In genomic region chr2:47193607-47194006, GRCh38 we compare ENCODE assay signal across 14 cellular contexts. TPM values are rescaled to one million over a fixed set of nuclear protein-coding genes. Genes with fewer than 3 reads are reported as not detected.
DNase-seq lines count a peak whose midpoint lies in the region; ATAC-seq, FAIRE-seq and TF ChIP-seq lines count a peak whose summit lies in the region.
"Had no signal": no experiment of that assay in that cellular context is flagged by ENCODE, and none has a peak within 500 bp of the region (broad histone marks: within the 10 kb centered on the region; RNA-seq: fewer than 3 reads in every experiment).

No MANE protein-coding gene starts in this region.

- H4K5ac ChIP-seq in IMR-90 (ENCODE audit: low read depth, low read length), result peak overlapping the region; percentile 86

- peak overlapping the region; percentile 47 for H2AK9ac ChIP-seq in IMR-90 (replicated peaks; ENCODE audit: low read depth, low read length, poor library complexity)

- no peak overlapping the region for H3K4me3 Mint-ChIP-seq in stimulated activated naive CD8-positive, alpha-beta T cell treated with anti-CD3 and anti-CD28 coated beads, Interleukin-15, amount 100 ng/mL, for 72 hours
- H3K4me3 Mint-ChIP-seq: natural killer cell treated with Interleukin-12 subunit alpha and Interleukin-12 subunit beta and Interleukin-15 and Interleukin-18, amount 100 ng/mL, for 72 hours; stimulated activated naive CD8-positive, alpha-beta T cell treated with anti-CD3 and anti-CD28 coated beads, Interleukin-15, Interleukin-2, amounts not matched to agents 100 ng/mL and 50 ng/mL, for 24 hours had no signal

- H3K27ac Mint-ChIP-seq in stimulated activated naive CD8-positive, alpha-beta T cell treated with anti-CD3 and anti-CD28 coated beads, Interleukin-15, amount 100 ng/mL, for 72 hours, result no peak overlapping the region
- H3K27ac Mint-ChIP-seq: stimulated activated naive CD8-positive, alpha-beta T cell treated with anti-CD3 and anti-CD28 coated beads, Interleukin-15, Interleukin-2, amounts not matched to agents 100 ng/mL and 50 ng/mL, for 24 hours had no signal

- H2AFZ ChIP-seq in IMR-90 (replicated peaks; ENCODE audit: low read length, poor library complexity), result no peak overlapping the region

- ATAC-seq in A549, result no peak
- no peak for ATAC-seq in IMR-90 (ENCODE audit: low read depth)
- ATAC-seq in stimulated activated naive CD8-positive, alpha-beta T cell treated with anti-CD3 and anti-CD28 coated beads, Interleukin-15, amount 100 ng/mL, for 72 hours, result no peak
- ATAC-seq: natural killer cell treated with Interleukin-12 subunit alpha and Interleukin-12 subunit beta and Interleukin-15 and Interleukin-18, amount 100 ng/mL, for 72 hours had no signal

- H3K4me1 Mint-ChIP-seq in stimulated activated naive CD8-positive, alpha-beta T cell treated with anti-CD3 and anti-CD28 coated beads, Interleukin-15, amount 100 ng/mL, for 72 hours, result no peaks in the 10 kb centered on the region

- peak overlapping the region; percentile 56 to 68 for H4K8ac ChIP-seq in IMR-90 (ENCODE audit: low read depth in 2 of 2, low read length in 2 of 2)

- no TSS peak for BruUV-seq in IMR-90 (replicated peaks; lab: Mats Ljungman, UMichigan)

- POLR2A ChIA-PET in A549 (lab: Yijun Ruan, JAX), result no interaction called here
- POLR2A ChIA-PET in IMR-90 (lab: Charles Lee; ENCODE audit: unreplicated experiment), result interaction anchor here (0.6 kb wide), 1 partner anchor 173 kb away, joined by 3 read pairs; no protein-coding TSS in a partner anchor

- peak overlapping the region; percentile 92 for H3K23ac ChIP-seq in IMR-90 (ENCODE audit: low read depth, low read length)

- H3K4ac ChIP-seq in IMR-90 (ENCODE audit: low read depth, low read length), result peak overlapping the region; percentile 99

- FAIRE-seq in A549 (lab: Jason Lieb, UNC), result no peak

- dilution Hi-C loops in IMR-90 (cut with HindIII; ENCODE audit: low sequenced_read_pairs, unreplicated experiment), result no loop called here

- no peak overlapping the region for H3K4me3 ChIP-seq in A549
- no peak overlapping the region for H3K4me3 ChIP-seq in IMR-90 (ENCODE audit: insufficient read depth, low read depth, low read length)
- H3K4me3 ChIP-seq in mesodermal cell (ENCODE audit: extremely low read depth, insufficient read depth, low read length, poor library complexity, severe bottlenecking), result no peak overlapping the region
- H3K4me3 ChIP-seq in H7 (ENCODE audit: insufficient read depth, low read depth, low read length), result no peak overlapping the region

- peak overlapping the region; percentile 99 for H2BK120ac ChIP-seq in IMR-90 (ENCODE audit: low read depth, low read length)

- H3K9me1 ChIP-seq in IMR-90 (ENCODE audit: insufficient read depth, low read length), result peaks cover 19% of the 10 kb centered on the region

- peak overlapping the region; percentile 95 for H2AK5ac ChIP-seq in IMR-90 (ENCODE audit: low read depth, low read length)

- H2BK20ac ChIP-seq in IMR-90 (ENCODE audit: low read depth, low read length), result peak overlapping the region; percentile 99

- H4K91ac ChIP-seq in IMR-90 (ENCODE audit: insufficient read depth, low read depth, low read length), result peak overlapping the region; percentile 99

- H2BK15ac ChIP-seq in IMR-90 (ENCODE audit: low read depth, low read length), result peak overlapping the region; percentile 92

- H3K27ac ChIP-seq in A549 (peak overlapping the region; percentile 94), IMR-90 (ENCODE audit: insufficient read depth, low read length) (peak overlapping the region; percentile 72), mesodermal cell (ENCODE audit: low read depth, low read length, severe bottlenecking) (peak overlapping the region; percentile 30)

- no peak for TF ChIP-seq EP300 in A549 (IDR thresholded peaks at IDR 0.05)

- TF ChIP-seq CTCF in A549 (IDR thresholded peaks at IDR 0.05) (no peak), IMR-90 (conservative IDR thresholded peaks at IDR 0.05; ENCODE audit: low read depth, low read length) (no peak)

- peak overlapping the region; percentile 99 for H2BK5ac ChIP-seq in IMR-90 (ENCODE audit: low read depth, low read length, poor library complexity, severe bottlenecking)

- TF ChIP-seq POLR2A in A549 (IDR thresholded peaks at IDR 0.05; ENCODE audit: low read length), result no peak
- TF ChIP-seq POLR2A in IMR-90 (IDR thresholded peaks at IDR 0.05; ENCODE audit: low read depth, low read length), result no peak

- intact Hi-C loops in IMR-90 (cut with micrococcal nuclease), result no loop called here

- H3K4me1 ChIP-seq in A549, result peaks cover 87% of the 10 kb centered on the region
- H3K4me1 ChIP-seq in IMR-90 (ENCODE audit: control insufficient read depth, insufficient read depth, low read length), result peaks cover 32% of the 10 kb centered on the region
- peaks cover 45% of the 10 kb centered on the region for H3K4me1 ChIP-seq in mesodermal cell (ENCODE audit: control insufficient read depth, insufficient read depth, low read length, poor library complexity, severe bottlenecking)

- H3K79me1 ChIP-seq in IMR-90 (ENCODE audit: low read depth in 1 of 2, low read length in 2 of 2), result peaks cover 6 to 42% of the 10 kb centered on the region in 2 experiments; a peak in 2 of 4 replicates

- TF ChIP-seq RAD21 in A549 (conservative IDR thresholded peaks at IDR 0.05 in 1 of 2, IDR thresholded peaks at IDR 0.05 in 1 of 2) (no peak), IMR-90 (IDR thresholded peaks at IDR 0.05; ENCODE audit: low read length) (no peak)

- H3K18ac ChIP-seq in IMR-90 (ENCODE audit: low read depth, low read length), result peak overlapping the region; percentile 83

- no peaks in the 10 kb centered on the region for H3K27me3 ChIP-seq in IMR-90 (ENCODE audit: control insufficient read depth, insufficient read depth, low read length)
- H3K27me3 ChIP-seq in H7 (ENCODE audit: control insufficient read depth, insufficient read depth, low read length), result no peaks in the 10 kb centered on the region

- H3K9me3 ChIP-seq in A549 (no peaks in the 10 kb centered on the region), IMR-90 (ENCODE audit: control insufficient read depth, insufficient read depth, low read length) (no peaks in the 10 kb centered on the region), mesodermal cell (ENCODE audit: control insufficient read depth, low read length) (no peaks in the 10 kb centered on the region)

- in situ Hi-C loops in IMR-90 (cut with MboI; ENCODE audit: low sequenced_read_pairs), result no loop called here

- no peaks in the 10 kb centered on the region for H4K20me1 ChIP-seq in IMR-90 (ENCODE audit: insufficient read depth, low read length)

- peak overlapping the region; percentile 83 for H3K14ac ChIP-seq in IMR-90 (replicated peaks; ENCODE audit: low read depth, low read length)

- no peaks in the 10 kb centered on the region for H3K9me3 Mint-ChIP-seq in stimulated activated naive CD8-positive, alpha-beta T cell treated with anti-CD3 and anti-CD28 coated beads, Interleukin-15, amount 100 ng/mL, for 72 hours
- H3K9me3 Mint-ChIP-seq: natural killer cell treated with Interleukin-12 subunit alpha and Interleukin-12 subunit beta and Interleukin-15 and Interleukin-18, amount 100 ng/mL, for 72 hours; stimulated activated naive CD8-positive, alpha-beta T cell treated with anti-CD3 and anti-CD28 coated beads, Interleukin-15, Interleukin-2, amounts not matched to agents 100 ng/mL and 50 ng/mL, for 24 hours had no signal

- H3K4me2 ChIP-seq in A549 (peak overlapping the region; percentile 81), IMR-90 (ENCODE audit: low read depth, low read length) (peak overlapping the region; percentile 15; the same call in 1 of the 2 replicates)

- CTCF ChIA-PET in A549 (lab: Yijun Ruan, JAX), result interaction anchor here (1.4 to 2.5 kb wide), 2 partner anchors 14 to 204 kb away, joined by 4 to 11 read pairs; no protein-coding TSS in a partner anchor
- CTCF ChIA-PET in IMR-90 (lab: Yijun Ruan, JAX), result interaction anchor here (1.0 kb wide), 1 partner anchor 131 kb away, joined by 3 read pairs; no protein-coding TSS in a partner anchor

- H3K36me3 ChIP-seq in IMR-90 (ENCODE audit: control insufficient read depth, insufficient read depth, low read length), result no peaks in the 10 kb centered on the region
- no peaks in the 10 kb centered on the region for H3K36me3 ChIP-seq in mesodermal cell (ENCODE audit: control insufficient read depth, insufficient read depth, low read length)
- H3K36me3 ChIP-seq in H7 (replicated peaks; ENCODE audit: control insufficient read depth, insufficient read depth, low read length), result no peaks in the 10 kb centered on the region

- H3K27me3 Mint-ChIP-seq in stimulated activated naive CD8-positive, alpha-beta T cell treated with anti-CD3 and anti-CD28 coated beads, Interleukin-15, amount 100 ng/mL, for 72 hours, result peaks cover 20% of the 10 kb centered on the region

- peak overlapping the region; percentile 54; the same call in 1 of the 2 replicates for H3K56ac ChIP-seq in IMR-90 (ENCODE audit: extremely low read depth, insufficient read depth, low read length)

- 36% methylated on average over 6 of the region's 6 CpGs for WGBS in A549 (ENCODE audit: missing lambda C conversion rate)
- no CpG with 5 or more reads among the region's 6 CpGs for WGBS in IMR-90 (ENCODE audit: extremely low coverage in 2 of 2, insufficient read length in 1 of 2), 2 experiments
- 54 to 57% methylated on average over 5 of the region's 6 CpGs for WGBS in mesodermal cell (ENCODE audit: insufficient coverage in 2 of 2), 2 experiments

- no peak for DNase-seq in A549 (ENCODE audit: low read depth in 1 of 2, low spot score in 1 of 2)
- no peak for DNase-seq in IMR-90
- peak; percentile 44 for DNase-seq in cerebellum (ENCODE audit: low spot score)
- DNase-seq in stimulated activated naive CD8-positive, alpha-beta T cell treated with anti-CD3 and anti-CD28 coated beads, Interleukin-15, amount 100 ng/mL, for 72 hours, result no peak
- no peak for DNase-seq in H7
- DNase-seq in NCI-H524 treated with DMSO at 0.1 percent for 48 hours (lab: John Stamatoyannopoulos, UW), result no peak
- no peak for DNase-seq in NCI-H226
- DNase-seq: activated CD4-positive, alpha-beta T cell treated with anti-CD3 and anti-CD28 coated beads, Interleukin-2, amount 50 U/mL, for 1 hour; activated naive CD4-positive, alpha-beta T cell treated with anti-CD3 and anti-CD28 coated beads, Interleukin-2, amount 50 U/mL, for 16 hours; NCI-H774; stimulated activated CD4-positive, alpha-beta T cell treated with anti-CD3 and anti-CD28 coated beads, Interleukin-1b, Interleukin-23, amount 100 ng/mL, for 48 hours had no signal

- H3K9ac ChIP-seq in IMR-90 (ENCODE audit: low read depth, low read length), result no peak overlapping the region

RNA-seq across cellular contexts. Expression of gene CALM2, which starts 17.3 kb away (rescaled TPM):
- 1,000 and 1,652 TPM in 2 replicates for polyA plus RNA-seq in A549 (2011; rRNA removed)
- 421 and 548 TPM in 2 replicates for polyA plus RNA-seq in A549 (2012; cell fraction: cytosol; rRNA removed)
- polyA plus RNA-seq in A549 (2012; cell fraction: nucleus; rRNA removed), result 121 and 248 TPM in 2 replicates
- polyA plus RNA-seq in A549 (2017; fragmentation: RNase III; extraction: RNeasy Plus Mini Kit Qiagen cat#74134 plus additional on column Dnase treatment), result 1,376 to 1,704 TPM (median 1,440 TPM) in 3 replicates
- 173 and 174 TPM in 2 replicates for polyA minus RNA-seq in A549 (2011; rRNA and poly(A)+ RNA removed)
- 290 and 1,344 TPM in 2 replicates for total RNA-seq in IMR-90 (2012; rRNA removed)
- 774 and 970 TPM in 2 replicates for polyA plus RNA-seq in IMR-90 (2012; rRNA removed)
- 56.0 and 99.9 TPM in 2 replicates for polyA plus RNA-seq in IMR-90 (2012; cell fraction: cytosol; rRNA removed)
- polyA plus RNA-seq in IMR-90 (2012; cell fraction: nucleus; rRNA removed; ENCODE audit: low replicate concordance), result 20.2 and 214 TPM in 2 replicates
- total RNA-seq in cerebellum, result 526 TPM
- polyA plus RNA-seq in mesodermal cell (2013, experiment 1 of 2), result 507 TPM
- 641 TPM for polyA plus RNA-seq in mesodermal cell (2013, experiment 2 of 2)
- 493 and 546 TPM in 2 replicates for total RNA-seq in H7 (2014; rRNA removed; shearing (Covaris generic))

RNA-seq across cellular contexts. Expression of gene STPG4, which starts 38.5 kb away (rescaled TPM):
- 0.09 and 0.13 TPM in 2 replicates for polyA plus RNA-seq in A549 (2011; rRNA removed)
- 0.13 TPM in 1 of 2 replicates, not detected in the other for polyA plus RNA-seq in A549 (2012; cell fraction: cytosol; rRNA removed)
- 0.12 and 0.33 TPM in 2 replicates for polyA plus RNA-seq in A549 (2012; cell fraction: nucleus; rRNA removed)
- 0.05 to 0.16 TPM (median 0.14 TPM) in 3 replicates for polyA plus RNA-seq in A549 (2017; fragmentation: RNase III; extraction: RNeasy Plus Mini Kit Qiagen cat#74134 plus additional on column Dnase treatment)
- 0.29 and 0.33 TPM in 2 replicates for polyA minus RNA-seq in A549 (2011; rRNA and poly(A)+ RNA removed)
- total RNA-seq in IMR-90 (2012; rRNA removed), result 0.18 and 0.28 TPM in 2 replicates
- 0.06 and 0.12 TPM in 2 replicates for polyA plus RNA-seq in IMR-90 (2012; rRNA removed)
- not detected in 2 replicates for polyA plus RNA-seq in IMR-90 (2012; cell fraction: cytosol; rRNA removed)
- 0.18 and 0.49 TPM in 2 replicates for polyA plus RNA-seq in IMR-90 (2012; cell fraction: nucleus; rRNA removed; ENCODE audit: low replicate concordance)
- total RNA-seq in cerebellum, result 1.00 TPM
- not detected for polyA plus RNA-seq in mesodermal cell (2013, experiment 1 of 2)
- polyA plus RNA-seq in mesodermal cell (2013, experiment 2 of 2), result not detected
- not detected in 2 replicates for total RNA-seq in H7 (2014; rRNA removed; shearing (Covaris generic))

Comparison
In these comparisons a context has a peak if more than half of its experiments do, and no peak if none do; other contexts are left out.
1. H3K27ac ChIP-seq: peak in every context shown above with its lines; median percentile 94 in A549; 72 in IMR-90; 30 in mesodermal cell.